ENCODE assay signal across 29 cellular contexts in the genomic region with DNA sequence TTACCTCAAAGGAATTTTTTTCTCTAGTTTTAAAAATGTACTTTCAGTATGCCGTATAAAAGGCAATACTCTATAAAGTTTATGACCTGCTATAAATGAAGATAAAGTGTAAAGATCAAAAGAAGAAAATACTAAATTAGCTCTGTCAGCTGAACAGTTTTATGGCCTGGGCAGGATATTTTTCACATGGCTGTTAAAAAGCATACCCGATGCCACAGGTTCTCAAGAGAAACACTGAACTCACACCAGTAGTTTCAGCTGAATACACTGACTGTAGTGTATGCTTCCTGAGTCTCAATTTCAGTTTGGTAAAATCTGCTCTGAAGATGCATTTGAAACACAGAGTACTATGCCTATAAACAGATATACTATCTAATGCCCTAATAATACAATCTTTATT.
"Had no signal": no experiment of that assay in that cellular context is flagged by ENCODE, and none has a peak within 500 bp of the region (broad histone marks: within the 10 kb centered on the region; RNA-seq: fewer than 3 reads in every experiment).

No MANE protein-coding gene starts in this region.

- H3K4me1 ChIP-seq: ascending aorta, foreskin keratinocyte, right lobe of liver, stomach, thyroid gland, upper lobe of right lung had no signal

- H3K9me3 Mint-ChIP-seq: activated T-helper 1 cell treated with anti-CD3 and anti-CD28 coated beads, Interleukin-12 subunit alpha, Interleukin-12 subunit beta, Interleukin-2, Interleukin-4 antibody, amounts not matched to agents 30 ng/mL and 10 ng/mL and 1 ng/mL, durations not matched to agents 14 hours and 24 hours and 36 hours; natural killer cell had no signal

- H3K9me3 ChIP-seq: ascending aorta, stomach, thyroid gland, upper lobe of right lung had no signal

- DNase-seq: activated CD4-positive, alpha-beta memory T cell treated with anti-CD3 and anti-CD28 coated beads for 36 hours; activated CD4-positive, alpha-beta T cell treated with anti-CD3 and anti-CD28 coated beads, Interleukin-2, amount 10 ng/mL, durations not matched to agents 24 days and 14 days; activated CD4-positive, CD25-positive, alpha-beta regulatory T cell treated with anti-CD3 and anti-CD28 coated beads, Interleukin-2, amount 50 U/mL, for 72 hours; activated CD8-positive, alpha-beta memory T cell treated with anti-CD3 and anti-CD28 coated beads, Interleukin-2, amount 50 U/mL, for 4 hours; activated effector memory CD4-positive, alpha-beta T cell treated with anti-CD3 and anti-CD28 coated beads, Interleukin-2, amount 50 U/mL, for 16 hours; activated naive CD4-positive, alpha-beta T cell treated with anti-CD3 and anti-CD28 coated beads, Interleukin-2, amount 10 ng/mL, durations not matched to agents 7 days and 5 days; activated naive CD8-positive, alpha-beta T cell treated with anti-CD3 and anti-CD28 coated beads, Interleukin-2, amount 10 ng/mL, durations not matched to agents 7 days and 5 days; activated T-cell treated with anti-CD3 and anti-CD28 coated beads, Interleukin-2, amount 50 U/mL, for 1 hour; cerebellar nuclear complex; cortex of kidney; effector memory CD8-positive, alpha-beta T cell; foreskin keratinocyte; mammary epithelial cell; natural killer cell; posterior cingulate gyrus; right lobe of liver; stimulated activated CD4-positive, alpha-beta T cell treated with anti-CD3 and anti-CD28 coated beads, Interleukin-12 subunit alpha, Interleukin-12 subunit beta, amount 100 ng/mL, for 4 hours; stimulated activated CD4-positive, alpha-beta T cell treated with anti-CD3 and anti-CD28 coated beads, Interleukin-4, amount 100 ng/mL, for 24 hours; stomach; T-helper 17 cell; T1000; thyroid gland; upper lobe of right lung had no signal

- ATAC-seq: effector memory CD8-positive, alpha-beta T cell; esophagus mucosa; foreskin keratinocyte; natural killer cell; right lobe of liver; stimulated activated effector memory CD8-positive, alpha-beta T cell treated with anti-CD3 and anti-CD28 coated beads, Interleukin-12 subunit alpha, Interleukin-12 subunit beta, amount 100 ng/mL, for 72 hours; T-helper 17 cell; upper lobe of right lung had no signal

- H3K4me3 Mint-ChIP-seq: activated CD4-positive, alpha-beta memory T cell treated with anti-CD3 and anti-CD28 coated beads for 36 hours; activated CD4-positive, alpha-beta T cell treated with anti-CD3 and anti-CD28 coated beads, Interleukin-2, amount 10 ng/mL, durations not matched to agents 24 days and 14 days; activated naive CD4-positive, alpha-beta T cell treated with anti-CD3 and anti-CD28 coated beads, Interleukin-2, amount 10 ng/mL, durations not matched to agents 7 days and 5 days; activated naive CD8-positive, alpha-beta T cell treated with anti-CD3 and anti-CD28 coated beads, Interleukin-2, amount 10 ng/mL, durations not matched to agents 7 days and 5 days; activated T-helper 1 cell treated with anti-CD3 and anti-CD28 coated beads, Interleukin-12 subunit alpha, Interleukin-12 subunit beta, Interleukin-2, Interleukin-4 antibody, amounts not matched to agents 30 ng/mL and 10 ng/mL and 1 ng/mL, durations not matched to agents 14 hours and 24 hours and 36 hours; brain; effector memory CD8-positive, alpha-beta T cell; natural killer cell; stimulated activated effector memory CD8-positive, alpha-beta T cell treated with anti-CD3 and anti-CD28 coated beads, Interleukin-12 subunit alpha, Interleukin-12 subunit beta, amount 100 ng/mL, for 72 hours; T-helper 17 cell had no signal

- H3K27ac Mint-ChIP-seq: activated CD4-positive, alpha-beta memory T cell treated with anti-CD3 and anti-CD28 coated beads for 36 hours; activated CD4-positive, alpha-beta T cell treated with anti-CD3 and anti-CD28 coated beads, Interleukin-2, amount 10 ng/mL, durations not matched to agents 24 days and 14 days; activated naive CD4-positive, alpha-beta T cell treated with anti-CD3 and anti-CD28 coated beads, Interleukin-2, amount 10 ng/mL, durations not matched to agents 7 days and 5 days; activated naive CD8-positive, alpha-beta T cell treated with anti-CD3 and anti-CD28 coated beads, Interleukin-2, amount 10 ng/mL, durations not matched to agents 7 days and 5 days; activated T-helper 1 cell treated with anti-CD3 and anti-CD28 coated beads, Interleukin-12 subunit alpha, Interleukin-12 subunit beta, Interleukin-2, Interleukin-4 antibody, amounts not matched to agents 30 ng/mL and 10 ng/mL and 1 ng/mL, durations not matched to agents 14 hours and 24 hours and 36 hours; brain; effector memory CD8-positive, alpha-beta T cell; natural killer cell; stimulated activated effector memory CD8-positive, alpha-beta T cell treated with anti-CD3 and anti-CD28 coated beads, Interleukin-12 subunit alpha, Interleukin-12 subunit beta, amount 100 ng/mL, for 72 hours; T-helper 17 cell had no signal

- H3K27me3 Mint-ChIP-seq: activated CD4-positive, alpha-beta memory T cell treated with anti-CD3 and anti-CD28 coated beads for 36 hours; activated CD4-positive, alpha-beta T cell treated with anti-CD3 and anti-CD28 coated beads, Interleukin-2, amount 10 ng/mL, durations not matched to agents 24 days and 14 days; activated naive CD4-positive, alpha-beta T cell treated with anti-CD3 and anti-CD28 coated beads, Interleukin-2, amount 10 ng/mL, durations not matched to agents 7 days and 5 days; activated naive CD8-positive, alpha-beta T cell treated with anti-CD3 and anti-CD28 coated beads, Interleukin-2, amount 10 ng/mL, durations not matched to agents 7 days and 5 days; brain; effector memory CD8-positive, alpha-beta T cell; T-helper 17 cell had no signal

- H3K27ac ChIP-seq: ascending aorta, cardiac muscle cell, foreskin keratinocyte, right lobe of liver, stomach, thyroid gland, upper lobe of right lung had no signal

- H3K27me3 ChIP-seq: ascending aorta, cardiac muscle cell, foreskin keratinocyte, right lobe of liver, stomach, thyroid gland, upper lobe of right lung had no signal

- H3K36me3 ChIP-seq: thyroid gland, upper lobe of right lung had no signal

- H3K4me1 Mint-ChIP-seq: activated CD4-positive, alpha-beta T cell treated with anti-CD3 and anti-CD28 coated beads, Interleukin-2, amount 10 ng/mL, durations not matched to agents 24 days and 14 days; activated naive CD4-positive, alpha-beta T cell treated with anti-CD3 and anti-CD28 coated beads, Interleukin-2, amount 10 ng/mL, durations not matched to agents 7 days and 5 days; activated naive CD8-positive, alpha-beta T cell treated with anti-CD3 and anti-CD28 coated beads, Interleukin-2, amount 10 ng/mL, durations not matched to agents 7 days and 5 days; brain; natural killer cell; stimulated activated effector memory CD8-positive, alpha-beta T cell treated with anti-CD3 and anti-CD28 coated beads, Interleukin-12 subunit alpha, Interleukin-12 subunit beta, amount 100 ng/mL, for 72 hours; T-helper 17 cell had no signal

- H3K4me3 ChIP-seq: ascending aorta, cardiac muscle cell, right lobe of liver, stomach, thyroid gland, upper lobe of right lung had no signal

- H3K36me3 Mint-ChIP-seq: natural killer cell; stimulated activated effector memory CD8-positive, alpha-beta T cell treated with anti-CD3 and anti-CD28 coated beads, Interleukin-12 subunit alpha, Interleukin-12 subunit beta, amount 100 ng/mL, for 72 hours had no signal
